In genomic region chr2:74876081-74876886, GRCh38 we compare ENCODE assay signal across 1 cellular context.
A peak's percentile ranks its signal among the peaks of the same experiment; 100 is the strongest.
TF ChIP-seq lines count a peak whose summit lies in the region.

No MANE protein-coding gene starts in this region.

TF ChIP-seq in HepG2, 621 proteins besides CTCF, POLR2A, EP300 and RAD21 (continued from another document and continues in another):
- TF ChIP-seq, protein P1, sequence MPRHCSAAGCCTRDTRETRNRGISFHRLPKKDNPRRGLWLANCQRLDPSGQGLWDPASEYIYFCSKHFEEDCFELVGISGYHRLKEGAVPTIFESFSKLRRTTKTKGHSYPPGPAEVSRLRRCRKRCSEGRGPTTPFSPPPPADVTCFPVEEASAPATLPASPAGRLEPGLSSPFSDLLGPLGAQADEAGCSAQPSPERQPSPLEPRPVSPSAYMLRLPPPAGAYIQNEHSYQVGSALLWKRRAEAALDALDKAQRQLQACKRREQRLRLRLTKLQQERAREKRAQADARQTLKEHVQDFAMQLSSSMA (CRISPR knock-in tag; IDR thresholded peaks at IDR 0.05) = peak; percentile 44; the same call in 1 of the 2 replicates
- TF ChIP-seq ZNF160 (CRISPR knock-in tag; IDR thresholded peaks at IDR 0.05) = no peak
- TF ChIP-seq SUZ12 (IDR thresholded peaks at IDR 0.05; ENCODE audit: low read depth, low read length) = no peak
- no peak for TF ChIP-seq ZBTB1 (CRISPR knock-in tag; IDR thresholded peaks at IDR 0.05; ENCODE audit: borderline replicate concordance)
- TF ChIP-seq, protein P2, sequence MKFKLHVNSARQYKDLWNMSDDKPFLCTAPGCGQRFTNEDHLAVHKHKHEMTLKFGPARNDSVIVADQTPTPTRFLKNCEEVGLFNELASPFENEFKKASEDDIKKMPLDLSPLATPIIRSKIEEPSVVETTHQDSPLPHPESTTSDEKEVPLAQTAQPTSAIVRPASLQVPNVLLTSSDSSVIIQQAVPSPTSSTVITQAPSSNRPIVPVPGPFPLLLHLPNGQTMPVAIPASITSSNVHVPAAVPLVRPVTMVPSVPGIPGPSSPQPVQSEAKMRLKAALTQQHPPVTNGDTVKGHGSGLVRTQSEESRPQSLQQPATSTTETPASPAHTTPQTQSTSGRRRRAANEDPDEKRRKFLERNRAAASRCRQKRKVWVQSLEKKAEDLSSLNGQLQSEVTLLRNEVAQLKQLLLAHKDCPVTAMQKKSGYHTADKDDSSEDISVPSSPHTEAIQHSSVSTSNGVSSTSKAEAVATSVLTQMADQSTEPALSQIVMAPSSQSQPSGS (CRISPR knock-in tag; IDR thresholded peaks at IDR 0.05) = no peak
- no peak for TF ChIP-seq GMEB1 (CRISPR knock-in tag; IDR thresholded peaks at IDR 0.05; ENCODE audit: borderline replicate concordance)
- TF ChIP-seq ETV5 (CRISPR knock-in tag; IDR thresholded peaks at IDR 0.05; ENCODE audit: borderline replicate concordance) = no peak
- TF ChIP-seq ZNF788 (CRISPR knock-in tag; IDR thresholded peaks at IDR 0.05; ENCODE audit: borderline replicate concordance) = no peak
- TF ChIP-seq ZNF564 (CRISPR knock-in tag; IDR thresholded peaks at IDR 0.05) = no peak
- TF ChIP-seq RFXANK (CRISPR knock-in tag; IDR thresholded peaks at IDR 0.05) = no peak
- TF ChIP-seq MYNN (CRISPR knock-in tag; IDR thresholded peaks at IDR 0.05; ENCODE audit: low read depth) = no peak
- no peak for TF ChIP-seq XRCC5 (optimal IDR thresholded peaks at IDR 0.05; ENCODE audit: low read length)
- TF ChIP-seq NR3C1 (CRISPR knock-in tag; IDR thresholded peaks at IDR 0.05) = no peak
- TF ChIP-seq NFRKB (IDR thresholded peaks at IDR 0.05) = no peak
- TF ChIP-seq PPARG (CRISPR knock-in tag; conservative IDR thresholded peaks at IDR 0.05) = no peak
- no peak for TF ChIP-seq ZNF75D (CRISPR knock-in tag; IDR thresholded peaks at IDR 0.05; ENCODE audit: borderline replicate concordance)
- no peak for TF ChIP-seq NFE2 (CRISPR knock-in tag; IDR thresholded peaks at IDR 0.05)
- TF ChIP-seq, protein P3, sequence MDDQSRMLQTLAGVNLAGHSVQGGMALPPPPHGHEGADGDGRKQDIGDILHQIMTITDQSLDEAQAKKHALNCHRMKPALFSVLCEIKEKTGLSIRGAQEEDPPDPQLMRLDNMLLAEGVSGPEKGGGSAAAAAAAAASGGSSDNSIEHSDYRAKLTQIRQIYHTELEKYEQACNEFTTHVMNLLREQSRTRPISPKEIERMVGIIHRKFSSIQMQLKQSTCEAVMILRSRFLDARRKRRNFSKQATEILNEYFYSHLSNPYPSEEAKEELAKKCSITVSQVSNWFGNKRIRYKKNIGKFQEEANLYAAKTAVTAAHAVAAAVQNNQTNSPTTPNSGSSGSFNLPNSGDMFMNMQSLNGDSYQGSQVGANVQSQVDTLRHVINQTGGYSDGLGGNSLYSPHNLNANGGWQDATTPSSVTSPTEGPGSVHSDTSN (CRISPR knock-in tag; IDR thresholded peaks at IDR 0.05; ENCODE audit: borderline replicate concordance) = no peak
- 0 out of 2 replicates have a peak, but pooled peaks have one; percentile 38 for TF ChIP-seq ATF6 (CRISPR knock-in tag; conservative IDR thresholded peaks at IDR 0.05)
- no peak for TF ChIP-seq ZNF589 (CRISPR knock-in tag; conservative IDR thresholded peaks at IDR 0.05)
- TF ChIP-seq MAZ (IDR thresholded peaks at IDR 0.05; ENCODE audit: borderline replicate concordance, low read depth, low read length) = 0 out of 2 replicates have a peak, but pooled peaks have one; percentile 42
- TF ChIP-seq MAZ (CRISPR knock-in tag; IDR thresholded peaks at IDR 0.05; ENCODE audit: low read depth) = no peak
- TF ChIP-seq ADNP (CRISPR knock-in tag; IDR thresholded peaks at IDR 0.05) = no peak
- no peak for TF ChIP-seq ZNF383 (CRISPR knock-in tag; IDR thresholded peaks at IDR 0.05; ENCODE audit: borderline replicate concordance)
- no peak for TF ChIP-seq ZNF30 (CRISPR knock-in tag; IDR thresholded peaks at IDR 0.05)
- TF ChIP-seq, protein P4, sequence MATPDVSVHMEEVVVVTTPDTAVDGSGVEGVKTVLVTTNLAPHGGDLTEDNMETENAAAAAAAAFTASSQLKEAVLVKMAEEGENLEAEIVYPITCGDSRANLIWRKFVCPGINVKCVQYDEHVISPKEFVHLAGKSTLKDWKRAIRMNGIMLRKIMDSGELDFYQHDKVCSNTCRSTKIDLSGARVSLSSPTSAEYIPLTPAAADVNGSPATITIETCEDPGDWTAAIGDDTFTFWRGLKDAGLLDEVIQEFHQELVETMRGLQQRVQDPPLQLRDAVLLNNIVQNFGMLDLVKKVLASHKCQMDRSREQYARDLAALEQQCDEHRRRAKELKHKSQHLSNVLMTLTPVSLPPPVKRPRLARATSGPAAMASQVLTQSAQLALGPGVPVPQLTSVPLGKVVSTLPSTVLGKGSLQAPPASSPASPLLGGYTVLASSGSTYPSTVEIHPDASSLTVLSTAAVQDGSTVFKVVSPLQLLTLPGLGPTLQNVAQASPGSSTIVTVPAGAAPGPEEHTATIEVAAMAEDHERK (CRISPR knock-in tag; IDR thresholded peaks at IDR 0.05; ENCODE audit: low read depth) = no peak
- no peak for TF ChIP-seq GATA4 (IDR thresholded peaks at IDR 0.05; ENCODE audit: borderline replicate concordance, low read depth)
- TF ChIP-seq ARNT (IDR thresholded peaks at IDR 0.05) = no peak
- TF ChIP-seq, protein P5, sequence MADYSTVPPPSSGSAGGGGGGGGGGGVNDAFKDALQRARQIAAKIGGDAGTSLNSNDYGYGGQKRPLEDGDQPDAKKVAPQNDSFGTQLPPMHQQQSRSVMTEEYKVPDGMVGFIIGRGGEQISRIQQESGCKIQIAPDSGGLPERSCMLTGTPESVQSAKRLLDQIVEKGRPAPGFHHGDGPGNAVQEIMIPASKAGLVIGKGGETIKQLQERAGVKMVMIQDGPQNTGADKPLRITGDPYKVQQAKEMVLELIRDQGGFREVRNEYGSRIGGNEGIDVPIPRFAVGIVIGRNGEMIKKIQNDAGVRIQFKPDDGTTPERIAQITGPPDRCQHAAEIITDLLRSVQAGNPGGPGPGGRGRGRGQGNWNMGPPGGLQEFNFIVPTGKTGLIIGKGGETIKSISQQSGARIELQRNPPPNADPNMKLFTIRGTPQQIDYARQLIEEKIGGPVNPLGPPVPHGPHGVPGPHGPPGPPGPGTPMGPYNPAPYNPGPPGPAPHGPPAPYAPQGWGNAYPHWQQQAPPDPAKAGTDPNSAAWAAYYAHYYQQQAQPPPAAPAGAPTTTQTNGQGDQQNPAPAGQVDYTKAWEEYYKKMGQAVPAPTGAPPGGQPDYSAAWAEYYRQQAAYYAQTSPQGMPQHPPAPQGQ (CRISPR knock-in tag; IDR thresholded peaks at IDR 0.05; ENCODE audit: borderline replicate concordance) = no peak
- TF ChIP-seq JUNB (CRISPR knock-in tag; IDR thresholded peaks at IDR 0.05; ENCODE audit: borderline replicate concordance) = no peak
- TF ChIP-seq, protein P6, sequence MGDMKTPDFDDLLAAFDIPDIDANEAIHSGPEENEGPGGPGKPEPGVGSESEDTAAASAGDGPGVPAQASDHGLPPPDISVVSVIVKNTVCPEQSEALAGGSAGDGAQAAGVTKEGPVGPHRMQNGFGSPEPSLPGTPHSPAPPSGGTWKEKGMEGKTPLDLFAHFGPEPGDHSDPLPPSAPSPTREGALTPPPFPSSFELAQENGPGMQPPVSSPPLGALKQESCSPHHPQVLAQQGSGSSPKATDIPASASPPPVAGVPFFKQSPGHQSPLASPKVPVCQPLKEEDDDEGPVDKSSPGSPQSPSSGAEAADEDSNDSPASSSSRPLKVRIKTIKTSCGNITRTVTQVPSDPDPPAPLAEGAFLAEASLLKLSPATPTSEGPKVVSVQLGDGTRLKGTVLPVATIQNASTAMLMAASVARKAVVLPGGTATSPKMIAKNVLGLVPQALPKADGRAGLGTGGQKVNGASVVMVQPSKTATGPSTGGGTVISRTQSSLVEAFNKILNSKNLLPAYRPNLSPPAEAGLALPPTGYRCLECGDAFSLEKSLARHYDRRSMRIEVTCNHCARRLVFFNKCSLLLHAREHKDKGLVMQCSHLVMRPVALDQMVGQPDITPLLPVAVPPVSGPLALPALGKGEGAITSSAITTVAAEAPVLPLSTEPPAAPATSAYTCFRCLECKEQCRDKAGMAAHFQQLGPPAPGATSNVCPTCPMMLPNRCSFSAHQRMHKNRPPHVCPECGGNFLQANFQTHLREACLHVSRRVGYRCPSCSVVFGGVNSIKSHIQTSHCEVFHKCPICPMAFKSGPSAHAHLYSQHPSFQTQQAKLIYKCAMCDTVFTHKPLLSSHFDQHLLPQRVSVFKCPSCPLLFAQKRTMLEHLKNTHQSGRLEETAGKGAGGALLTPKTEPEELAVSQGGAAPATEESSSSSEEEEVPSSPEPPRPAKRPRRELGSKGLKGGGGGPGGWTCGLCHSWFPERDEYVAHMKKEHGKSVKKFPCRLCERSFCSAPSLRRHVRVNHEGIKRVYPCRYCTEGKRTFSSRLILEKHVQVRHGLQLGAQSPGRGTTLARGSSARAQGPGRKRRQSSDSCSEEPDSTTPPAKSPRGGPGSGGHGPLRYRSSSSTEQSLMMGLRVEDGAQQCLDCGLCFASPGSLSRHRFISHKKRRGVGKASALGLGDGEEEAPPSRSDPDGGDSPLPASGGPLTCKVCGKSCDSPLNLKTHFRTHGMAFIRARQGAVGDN (CRISPR knock-in tag; IDR thresholded peaks at IDR 0.05) = no peak
- TF ChIP-seq, protein P7, sequence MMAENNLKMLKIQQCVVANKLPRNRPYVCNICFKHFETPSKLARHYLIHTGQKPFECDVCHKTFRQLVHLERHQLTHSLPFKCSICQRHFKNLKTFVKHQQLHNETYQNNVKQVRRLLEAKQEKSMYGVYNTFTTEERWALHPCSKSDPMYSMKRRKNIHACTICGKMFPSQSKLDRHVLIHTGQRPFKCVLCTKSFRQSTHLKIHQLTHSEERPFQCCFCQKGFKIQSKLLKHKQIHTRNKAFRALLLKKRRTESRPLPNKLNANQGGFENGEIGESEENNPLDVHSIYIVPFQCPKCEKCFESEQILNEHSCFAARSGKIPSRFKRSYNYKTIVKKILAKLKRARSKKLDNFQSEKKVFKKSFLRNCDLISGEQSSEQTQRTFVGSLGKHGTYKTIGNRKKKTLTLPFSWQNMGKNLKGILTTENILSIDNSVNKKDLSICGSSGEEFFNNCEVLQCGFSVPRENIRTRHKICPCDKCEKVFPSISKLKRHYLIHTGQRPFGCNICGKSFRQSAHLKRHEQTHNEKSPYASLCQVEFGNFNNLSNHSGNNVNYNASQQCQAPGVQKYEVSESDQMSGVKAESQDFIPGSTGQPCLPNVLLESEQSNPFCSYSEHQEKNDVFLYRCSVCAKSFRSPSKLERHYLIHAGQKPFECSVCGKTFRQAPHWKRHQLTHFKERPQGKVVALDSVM (CRISPR knock-in tag; IDR thresholded peaks at IDR 0.05) = no peak
- TF ChIP-seq ZSCAN31 (CRISPR knock-in tag; IDR thresholded peaks at IDR 0.05; ENCODE audit: low read depth) = no peak
- no peak for TF ChIP-seq NFE2L1 (CRISPR knock-in tag; IDR thresholded peaks at IDR 0.05; ENCODE audit: borderline replicate concordance)
- no peak for TF ChIP-seq DRAP1 (CRISPR knock-in tag; IDR thresholded peaks at IDR 0.05)
- TF ChIP-seq, protein P8, sequence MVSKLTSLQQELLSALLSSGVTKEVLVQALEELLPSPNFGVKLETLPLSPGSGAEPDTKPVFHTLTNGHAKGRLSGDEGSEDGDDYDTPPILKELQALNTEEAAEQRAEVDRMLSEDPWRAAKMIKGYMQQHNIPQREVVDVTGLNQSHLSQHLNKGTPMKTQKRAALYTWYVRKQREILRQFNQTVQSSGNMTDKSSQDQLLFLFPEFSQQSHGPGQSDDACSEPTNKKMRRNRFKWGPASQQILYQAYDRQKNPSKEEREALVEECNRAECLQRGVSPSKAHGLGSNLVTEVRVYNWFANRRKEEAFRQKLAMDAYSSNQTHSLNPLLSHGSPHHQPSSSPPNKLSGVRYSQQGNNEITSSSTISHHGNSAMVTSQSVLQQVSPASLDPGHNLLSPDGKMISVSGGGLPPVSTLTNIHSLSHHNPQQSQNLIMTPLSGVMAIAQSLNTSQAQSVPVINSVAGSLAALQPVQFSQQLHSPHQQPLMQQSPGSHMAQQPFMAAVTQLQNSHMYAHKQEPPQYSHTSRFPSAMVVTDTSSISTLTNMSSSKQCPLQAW (CRISPR knock-in tag; IDR thresholded peaks at IDR 0.05) = no peak
- no peak for TF ChIP-seq ZNF773 (CRISPR knock-in tag; IDR thresholded peaks at IDR 0.05; ENCODE audit: borderline replicate concordance)
- TF ChIP-seq ZXDC (CRISPR knock-in tag; IDR thresholded peaks at IDR 0.05) = no peak
